ENCODE assay signal across 33 cellular contexts in genomic region chr6:169779092-169779815, GRCh38.
"Had no signal": no experiment of that assay in that cellular context is flagged by ENCODE, and none has a peak within 500 bp of the region (broad histone marks: within the 10 kb centered on the region; RNA-seq: fewer than 3 reads in every experiment).

No MANE protein-coding gene starts in this region.

- H3K9me3 Mint-ChIP-seq: activated CD4-positive, alpha-beta memory T cell treated with anti-CD3 and anti-CD28 coated beads for 36 hours; activated naive CD4-positive, alpha-beta T cell treated with anti-CD3 and anti-CD28 coated beads, Interleukin-2, amount 50 U/mL, for 24 hours; central memory CD8-positive, alpha-beta T cell; immature natural killer cell; natural killer cell; stimulated activated memory B cell treated with anti-CD40 and anti-IgM and Interleukin-4, amounts not matched to agents 10 μg/mL and 1 μg/mL and 100 μg/mL, for 72 hours; type B pancreatic cell had no signal

- H3K36me3 Mint-ChIP-seq: natural killer cell had no signal

- H3K27ac Mint-ChIP-seq: activated CD4-positive, alpha-beta memory T cell treated with anti-CD3 and anti-CD28 coated beads for 36 hours; activated CD8-positive, alpha-beta memory T cell treated with anti-CD3 and anti-CD28 coated beads, Interleukin-2, amount 10 ng/mL, durations not matched to agents 7 days and 5 days; activated naive CD4-positive, alpha-beta T cell treated with anti-CD3 and anti-CD28 coated beads, Interleukin-2, amount 50 U/mL, for 24 hours; activated T-helper 1 cell treated with anti-CD3 and anti-CD28 coated beads, Interleukin-12 subunit alpha, Interleukin-12 subunit beta, Interleukin-2, Interleukin-4 antibody, amounts not matched to agents 30 ng/mL and 10 ng/mL and 1 ng/mL, durations not matched to agents 14 hours and 24 hours and 36 hours; immature natural killer cell; natural killer cell; stimulated activated memory B cell treated with anti-CD40 and anti-IgM and Interleukin-4, amounts not matched to agents 10 μg/mL and 1 μg/mL and 100 μg/mL, for 72 hours; T-helper 17 cell; type B pancreatic cell had no signal

- H3K9me3 ChIP-seq: ascending aorta, left ventricle myocardium inferior, neutrophil, pancreas, right lobe of liver, stomach, suprapubic skin had no signal

- H3K27me3 ChIP-seq: ascending aorta, brain microvascular endothelial cell, hepatocyte, neutrophil, pancreas, right lobe of liver, stomach, suprapubic skin had no signal

- H3K36me3 ChIP-seq: brain microvascular endothelial cell had no signal

- H3K4me1 Mint-ChIP-seq: activated naive CD4-positive, alpha-beta T cell treated with anti-CD3 and anti-CD28 coated beads, Interleukin-2, amount 50 U/mL, for 24 hours; central memory CD8-positive, alpha-beta T cell; immature natural killer cell; natural killer cell; stimulated activated memory B cell treated with anti-CD40 and anti-IgM and Interleukin-4, amounts not matched to agents 10 μg/mL and 1 μg/mL and 100 μg/mL, for 72 hours; T-helper 17 cell had no signal

- H3K27me3 Mint-ChIP-seq: activated CD4-positive, alpha-beta memory T cell treated with anti-CD3 and anti-CD28 coated beads for 36 hours; activated CD8-positive, alpha-beta memory T cell treated with anti-CD3 and anti-CD28 coated beads, Interleukin-2, amount 10 ng/mL, durations not matched to agents 7 days and 5 days; activated naive CD4-positive, alpha-beta T cell treated with anti-CD3 and anti-CD28 coated beads, Interleukin-2, amount 50 U/mL, for 24 hours; central memory CD8-positive, alpha-beta T cell; stimulated activated memory B cell treated with anti-CD40 and anti-IgM and Interleukin-4, amounts not matched to agents 10 μg/mL and 1 μg/mL and 100 μg/mL, for 72 hours; T-helper 17 cell; type B pancreatic cell had no signal

- DNase-seq: activated CD4-positive, alpha-beta memory T cell treated with anti-CD3 and anti-CD28 coated beads for 36 hours; activated CD4-positive, alpha-beta T cell treated with anti-CD3 and anti-CD28 coated beads for 48 hours; activated CD4-positive, CD25-positive, alpha-beta regulatory T cell; activated CD8-positive, alpha-beta memory T cell treated with anti-CD3 and anti-CD28 coated beads, Interleukin-2, amount 10 ng/mL, durations not matched to agents 7 days and 5 days; activated gamma-delta T cell treated with Interleukin-2 at 50 U/mL for 16 hours; activated T-cell treated with anti-CD3 and anti-CD28 coated beads for 4 hours; brain microvascular endothelial cell; cortex of kidney; erythroblast; foreskin melanocyte; glutamatergic neuron; immature natural killer cell; kidney glomerular epithelial cell; left ventricle myocardium inferior; midbrain; natural killer cell; pancreas; right lobe of liver; stimulated activated CD4-positive, alpha-beta T cell treated with anti-CD3 and anti-CD28 coated beads, Interleukin-1b, Interleukin-23, amount 100 ng/mL, for 48 hours; stomach; SW 1271; T-helper 17 cell had no signal

- H3K4me3 Mint-ChIP-seq: activated CD4-positive, alpha-beta memory T cell treated with anti-CD3 and anti-CD28 coated beads for 36 hours; activated CD8-positive, alpha-beta memory T cell treated with anti-CD3 and anti-CD28 coated beads, Interleukin-2, amount 10 ng/mL, durations not matched to agents 7 days and 5 days; activated naive CD4-positive, alpha-beta T cell treated with anti-CD3 and anti-CD28 coated beads, Interleukin-2, amount 50 U/mL, for 24 hours; activated T-helper 1 cell treated with anti-CD3 and anti-CD28 coated beads, Interleukin-12 subunit alpha, Interleukin-12 subunit beta, Interleukin-2, Interleukin-4 antibody, amounts not matched to agents 30 ng/mL and 10 ng/mL and 1 ng/mL, durations not matched to agents 14 hours and 24 hours and 36 hours; central memory CD8-positive, alpha-beta T cell; immature natural killer cell; natural killer cell; stimulated activated memory B cell treated with anti-CD40 and anti-IgM and Interleukin-4, amounts not matched to agents 10 μg/mL and 1 μg/mL and 100 μg/mL, for 72 hours; T-helper 17 cell; type B pancreatic cell had no signal

- H3K4me1 ChIP-seq: ascending aorta, left ventricle myocardium inferior, pancreas, right lobe of liver, stomach, suprapubic skin had no signal

- H3K4me3 ChIP-seq: ascending aorta, hepatocyte, left ventricle myocardium inferior, pancreas, right lobe of liver, SK-N-MC, skin epidermis, stomach, suprapubic skin had no signal

- H3K27ac ChIP-seq: ascending aorta, brain microvascular endothelial cell, hepatocyte, left ventricle myocardium inferior, neutrophil, pancreas, right lobe of liver, SK-N-MC, skin epidermis, stomach, suprapubic skin had no signal
